In genomic region chr15:79092382-79092781, GRCh38 we compare ENCODE assay signal across 24 cellular contexts. TPM values are rescaled to one million over a fixed set of nuclear protein-coding genes. Genes with fewer than 3 reads are reported as not detected.
DNase-seq lines count a peak whose midpoint lies in the region; ATAC-seq, FAIRE-seq and TF ChIP-seq lines count a peak whose summit lies in the region.
"Had no signal": no experiment of that assay in that cellular context is flagged by ENCODE, and none has a peak within 500 bp of the region (broad histone marks: within the 10 kb centered on the region; RNA-seq: fewer than 3 reads in every experiment).

No MANE protein-coding gene starts in this region.

- no peaks in the 10 kb centered on the region for H3F3A ChIP-seq in GM23338 (replicated peaks; ENCODE audit: low read depth)

- H3K4me1 ChIP-seq in GM23338 (ENCODE audit: insufficient read depth) (no peaks in the 10 kb centered on the region), H1 (replicated peaks in 1 of 4; ENCODE audit: control insufficient read depth in 3 of 4, insufficient read depth in 4 of 4, low read length in 3 of 4) (peaks cover 0 to 19% (median 11%) of the 10 kb centered on the region in 4 experiments; a peak in 6 of 7 replicates), left lung (peaks cover 14 to 20% of the 10 kb centered on the region in 2 donors)

- H3K18ac ChIP-seq in H1 (ENCODE audit: extremely low read depth, low read length): no peak overlapping the region

- no peak for ATAC-seq in GM23338
- ATAC-seq in left lung: no peak
- ATAC-seq: activated CD8-positive, alpha-beta T cell treated with anti-CD3 and anti-CD28 coated beads, Interleukin-2, amount 10 ng/mL, durations not matched to agents 7 days and 5 days; naive thymus-derived CD4-positive, alpha-beta T cell had no signal

- TF ChIP-seq EP300 in H1 (IDR thresholded peaks at IDR 0.05; ENCODE audit: borderline replicate concordance in 1 of 2, low read depth in 2 of 2, low read length in 2 of 2): no peak

- no CpG with 5 or more reads among the region's 2 CpGs for whole genome bisulfite sequencing in H1 (ENCODE audit: extremely low coverage in 1 of 2, insufficient coverage in 1 of 2, insufficient read length in 1 of 2, insufficient replicate concordance in 2 of 2, low coverage in 1 of 2, low lambda C conversion rate in 2 of 2, missing lambda C conversion rate in 1 of 2), 2 experiments

- H3K36me3 ChIP-seq in GM23338 (ENCODE audit: insufficient read depth) (no peaks in the 10 kb centered on the region), H1 (ENCODE audit: control insufficient read depth in 2 of 4, insufficient read depth in 4 of 4, low read length in 3 of 4) (no peaks in the 10 kb centered on the region), left lung (no peaks in the 10 kb centered on the region)
- H3K36me3 ChIP-seq: esophagus squamous epithelium had no signal

- peak overlapping the region; percentile 59 for H4K91ac ChIP-seq in H1 (replicated peaks; ENCODE audit: insufficient read length, low read length)

- H3K79me1 ChIP-seq in H1 (ENCODE audit: low read depth, low read length): no peaks in the 10 kb centered on the region

- H3K27ac ChIP-seq in GM23338 (ENCODE audit: low read depth): no peak overlapping the region
- peak overlapping the region; percentile 67; the same call in 1 of the 2 replicates for H3K27ac ChIP-seq in VCaP
- no peak overlapping the region for H3K27ac ChIP-seq in H1 (ENCODE audit: low read depth, low read length)
- H3K27ac ChIP-seq in left lung: no peak overlapping the region
- H3K27ac ChIP-seq: esophagus squamous epithelium, KMS-11, SK-N-MC, testis had no signal

- H4K5ac ChIP-seq in H1 (ENCODE audit: insufficient read length, low read depth, low read length): no peak overlapping the region

- H3K4me3 ChIP-seq in GM23338: no peak overlapping the region
- no peak overlapping the region for H3K4me3 ChIP-seq in H1 (ENCODE audit: extremely low read depth in 1 of 4, insufficient read depth in 2 of 4, low read depth in 3 of 4, low read length in 4 of 4)
- no peak overlapping the region for H3K4me3 ChIP-seq in left lung
- H3K4me3 ChIP-seq: esophagus squamous epithelium, SK-N-MC, testis had no signal

- no peak overlapping the region for H3K4ac ChIP-seq in H1 (replicated peaks; ENCODE audit: insufficient read length, low read depth, low read length)

- H3K23ac ChIP-seq in H1 (ENCODE audit: insufficient read length): no peak overlapping the region

- no peak for TF ChIP-seq POLR2A in H1 (IDR thresholded peaks at IDR 0.05; ENCODE audit: control extremely low read depth in 1 of 2, low read depth in 2 of 2, low read length in 2 of 2)

- no peak overlapping the region for H2AFZ ChIP-seq in GM23338
- H2AFZ ChIP-seq in H1 (ENCODE audit: low read length): no peak overlapping the region

- peak overlapping the region; percentile 71; the same call in 1 of the 2 replicates for H2AK5ac ChIP-seq in H1 (ENCODE audit: low read depth, low read length)

- TF ChIP-seq CTCF in GM23338 (conservative IDR thresholded peaks at IDR 0.05; ENCODE audit: low read depth in 2 of 2) (no peak), VCaP (conservative IDR thresholded peaks at IDR 0.05) (no peak), H1 (IDR thresholded peaks at IDR 0.05; ENCODE audit: control extremely low read depth in 1 of 3, insufficient read depth in 1 of 3, low read depth in 1 of 3, low read length in 3 of 3) (no peak), osteocyte (IDR thresholded peaks at IDR 0.05) (no peak), left lung (IDR thresholded peaks at IDR 0.05) (no peak), D721Med (IDR thresholded peaks at IDR 0.05; ENCODE audit: insufficient read depth, missing control alignments) (no peak)

- H3K27me3 Mint-ChIP-seq in GM23338 (ENCODE audit: insufficient read depth, low read depth, poor library complexity) (peaks cover 75% of the 10 kb centered on the region), osteocyte (ENCODE audit: unreplicated experiment) (peaks cover 79% of the 10 kb centered on the region)

- FAIRE-seq in H1 (lab: Jason Lieb, UNC) (no peak), D721Med (lab: Jason Lieb, UNC) (no peak)

- CTCF ChIA-PET in H1 (lab: Charles Lee; ENCODE audit: partially characterized antibody): interaction anchor here (0.8 to 1.9 kb wide), 4 partner anchors 28 to 92 kb away, joined by 3 to 5 read pairs (median 3); no protein-coding TSS in a partner anchor

- H2BK15ac ChIP-seq in H1 (ENCODE audit: low read length): peak overlapping the region; percentile 93; the same call in 1 of the 2 replicates

- H3K4me2 ChIP-seq in GM23338 (no peak overlapping the region), H1 (ENCODE audit: insufficient read depth in 1 of 2, low read depth in 2 of 2, low read length in 2 of 2) (no peak overlapping the region; a peak in 1 of 4 replicates)
- H3K4me2 ChIP-seq: KMS-11 had no signal

- POLR2A ChIA-PET in H1 (lab: Charles Lee; ENCODE audit: partially characterized antibody): no interaction called here

- H3K4me1 Mint-ChIP-seq in GM23338 (peaks cover 9% of the 10 kb centered on the region), osteocyte (ENCODE audit: unreplicated experiment) (peaks cover 10% of the 10 kb centered on the region)

- peaks cover 76% of the 10 kb centered on the region for H3K27me3 ChIP-seq in GM23338 (ENCODE audit: insufficient read depth)
- peaks cover 51 to 71% (median 69%) of the 10 kb centered on the region in 4 experiments for H3K27me3 ChIP-seq in H1 (replicated peaks in 1 of 4; ENCODE audit: control insufficient read depth in 3 of 4, extremely low read depth in 1 of 4, insufficient read depth in 3 of 4, low read length in 3 of 4)
- H3K27me3 ChIP-seq in left lung: peaks cover 49 to 72% of the 10 kb centered on the region in 2 donors
- H3K27me3 ChIP-seq: testis had no signal

- peak overlapping the region; percentile 97 for H3K56ac ChIP-seq in H1 (replicated peaks; ENCODE audit: insufficient read length, low read depth, low read length)

- H3K14ac ChIP-seq in H1 (ENCODE audit: insufficient read length): no peak overlapping the region

- H3K4me3 Mint-ChIP-seq in GM23338 (peak overlapping the region; percentile 47), osteocyte (ENCODE audit: unreplicated experiment) (no peak overlapping the region)
- H3K4me3 Mint-ChIP-seq: activated CD8-positive, alpha-beta T cell treated with anti-CD3 and anti-CD28 coated beads, Interleukin-2, amount 10 ng/mL, durations not matched to agents 7 days and 5 days; activated naive CD8-positive, alpha-beta T cell had no signal

- no peak overlapping the region for H2BK5ac ChIP-seq in H1 (ENCODE audit: low read depth, low read length)

- H4K20me1 ChIP-seq in GM23338 (replicated peaks; ENCODE audit: insufficient read depth) (peaks cover 7% of the 10 kb centered on the region; the same call in 1 of the 2 replicates), H1 (replicated peaks in 1 of 2; ENCODE audit: control insufficient read depth in 1 of 2, insufficient read depth in 2 of 2, low read length in 2 of 2) (peaks cover 3 to 12% of the 10 kb centered on the region in 2 experiments)

- no peak overlapping the region for H4K8ac ChIP-seq in H1 (ENCODE audit: extremely low read depth, insufficient read depth, low read length)

- H3K27ac Mint-ChIP-seq in GM23338 (no peak overlapping the region), osteocyte (ENCODE audit: unreplicated experiment) (no peak overlapping the region)
- H3K27ac Mint-ChIP-seq: activated naive CD8-positive, alpha-beta T cell; CD4-positive, alpha-beta memory T cell; T-helper 2 cell treated with Interferon-gamma antibody and Interleukin-4, amounts not matched to agents 5 μg/mL and 100 μg/mL, for 36 hours had no signal

- H3K9me3 ChIP-seq in H1 (ENCODE audit: insufficient read depth in 2 of 2, low read depth in 1 of 2, low read length in 1 of 2): no peaks in the 10 kb centered on the region
- H3K9me3 ChIP-seq in left lung: no peaks in the 10 kb centered on the region
- H3K9me3 ChIP-seq: esophagus squamous epithelium, testis had no signal

- peak overlapping the region; percentile 75; the same call in 1 of the 2 replicates for H2BK12ac ChIP-seq in H1 (ENCODE audit: low read depth, low read length)

- no peak for TF ChIP-seq RAD21 in H1 (IDR thresholded peaks at IDR 0.05 in 1 of 2, conservative IDR thresholded peaks at IDR 0.05 in 1 of 2; ENCODE audit: low read depth in 2 of 2, low read length in 2 of 2)

- H3K36me3 Mint-ChIP-seq in GM23338 (ENCODE audit: low read depth) (no peaks in the 10 kb centered on the region), osteocyte (ENCODE audit: unreplicated experiment) (no peaks in the 10 kb centered on the region)
- H3K36me3 Mint-ChIP-seq: activated naive CD8-positive, alpha-beta T cell; CD4-positive, alpha-beta memory T cell; naive thymus-derived CD4-positive, alpha-beta T cell had no signal

- intact Hi-C loops in left lung (cut with DNase I): no loop called here

- no peaks in the 10 kb centered on the region for H3K9me2 ChIP-seq in GM23338 (ENCODE audit: insufficient read depth)

- H3K23me2 ChIP-seq in H1 (ENCODE audit: low read depth, low read length): peaks cover 29% of the 10 kb centered on the region

- DNase-seq in GM23338 (ENCODE audit: low spot score) (no peak), H1 (ENCODE audit: low read depth in 1 of 2, low spot score in 2 of 2) (no peak), osteocyte (ENCODE audit: extremely low spot score, unreplicated experiment) (peak; percentile 54), left lung (no peak), D721Med (ENCODE audit: insufficient read length, low spot score) (no peak)
- no peak for DNase-seq in stimulated activated naive CD4-positive, alpha-beta T cell (lab: John Stamatoyannopoulos, UW)
- DNase-seq: activated CD8-positive, alpha-beta T cell treated with anti-CD3 and anti-CD28 coated beads, Interleukin-2, amount 10 ng/mL, durations not matched to agents 7 days and 5 days; activated T-cell treated with anti-CD3 and anti-CD28 coated beads, Interleukin-2, amount 50 U/mL, for 48 hours; CD4-positive, alpha-beta memory T cell; DMS153; esophagus squamous epithelium; kidney glomerular epithelial cell; mesenchymal stem cell; MV-4-11; naive thymus-derived CD4-positive, alpha-beta T cell; NCI-H187 treated with DMSO at 0.1 percent for 48 hours; NCI-H748 treated with DMSO at 0.1 percent for 48 hours; RPMI8226; testis had no signal

- H2BK20ac ChIP-seq in H1 (ENCODE audit: low read length): no peak overlapping the region

- no peaks in the 10 kb centered on the region; the same call in 2 of the 3 replicates for H3K9me3 Mint-ChIP-seq in GM23338
- H3K9me3 Mint-ChIP-seq in osteocyte (ENCODE audit: unreplicated experiment): no peaks in the 10 kb centered on the region
- H3K9me3 Mint-ChIP-seq: CD4-positive, alpha-beta memory T cell; naive thymus-derived CD4-positive, alpha-beta T cell; T-helper 2 cell treated with Interferon-gamma antibody and Interleukin-4, amounts not matched to agents 5 μg/mL and 100 μg/mL, for 36 hours had no signal

- H3K9ac ChIP-seq in H1 (replicated peaks in 1 of 4; ENCODE audit: extremely low read depth in 1 of 4, low read depth in 3 of 4, low read length in 3 of 4): no peak overlapping the region
- H3K9ac ChIP-seq: KMS-11 had no signal

- H3K79me2 ChIP-seq in GM23338 (replicated peaks; ENCODE audit: insufficient read depth) (no peaks in the 10 kb centered on the region), H1 (ENCODE audit: control insufficient read depth in 1 of 2, insufficient read depth in 2 of 2, low read length in 2 of 2) (no peaks in the 10 kb centered on the region)

- no peak overlapping the region for H2BK120ac ChIP-seq in H1 (replicated peaks; ENCODE audit: low read depth, low read length)

RNA-seq across cellular contexts. Expression of gene RASGRF1, which starts 1.8 kb away (rescaled TPM):
- 0.24 and 0.39 TPM in 2 replicates for total RNA-seq in GM23338 (2014; rRNA removed; shearing (Covaris generic))
- polyA plus RNA-seq in GM23338 (2016; fragmentation: Nextera tagmentation; extraction: Ambion mirVana) (0.03 and 0.05 TPM in 2 replicates), H1 (2011; rRNA removed) (0.42 and 0.61 TPM in 2 replicates)
- total RNA-seq in H1 (2021; fragmentation: NEBNext Ultra II Directional; extraction: Animal tissue kit (Norgen Biotek cat#: 25700)): 0.34 and 0.67 TPM in 2 replicates
- 0.40 TPM for polyA plus RNA-seq in H1 (2011; cell fraction: cytosol; rRNA removed)
- polyA plus RNA-seq in H1 (2011; cell fraction: nucleus; rRNA removed): 1.1 TPM
- polyA plus RNA-seq in H1 (2012, experiment 1 of 2): 0.46 to 1.0 TPM (median 0.54 TPM) in 4 replicates
- 0.10 TPM for polyA plus RNA-seq in H1 (2012, experiment 2 of 2)
- polyA plus RNA-seq in H1 (2013, experiment 1 of 2): 0.12 TPM
- polyA plus RNA-seq in H1 (2013, experiment 2 of 2): 0.11 TPM
- 1.1 and 1.2 TPM in 2 replicates for polyA minus RNA-seq in H1 (2011; rRNA and poly(A)+ RNA removed)
- 1.0 TPM for polyA minus RNA-seq in H1 (2011; cell fraction: cytosol; rRNA and poly(A)+ RNA removed)
- polyA minus RNA-seq in H1 (2011; cell fraction: nucleus; rRNA and poly(A)+ RNA removed): 2.0 TPM
- total RNA-seq in osteocyte (0.18 and 0.48 TPM in 2 replicates), left lung (10 to 100 TPM; 24.0 to 63.2 TPM)
- total RNA-seq: activated CD8-positive, alpha-beta T cell treated with anti-CD3 and anti-CD28 coated beads, Interleukin-2, amount 10 ng/mL, durations not matched to agents 7 days and 5 days; CD4-positive, alpha-beta memory T cell had no signal
- polyA plus RNA-seq: CD4-positive, alpha-beta memory T cell; naive thymus-derived CD4-positive, alpha-beta T cell had no signal

Comparison
In these comparisons a context has a peak if more than half of its experiments do, and no peak if none do; other contexts are left out.
1. RNA of gene RASGRF1, which starts 1.8 kb away (total RNA-seq): 24.0 to 63.2 TPM in left lung; 0.34 to 0.67 TPM in H1, 0.18 to 0.48 TPM in osteocyte and 0.24 to 0.39 TPM in GM23338; every median in the first group is over 10 times any median in the second.